In the genomic region with DNA sequence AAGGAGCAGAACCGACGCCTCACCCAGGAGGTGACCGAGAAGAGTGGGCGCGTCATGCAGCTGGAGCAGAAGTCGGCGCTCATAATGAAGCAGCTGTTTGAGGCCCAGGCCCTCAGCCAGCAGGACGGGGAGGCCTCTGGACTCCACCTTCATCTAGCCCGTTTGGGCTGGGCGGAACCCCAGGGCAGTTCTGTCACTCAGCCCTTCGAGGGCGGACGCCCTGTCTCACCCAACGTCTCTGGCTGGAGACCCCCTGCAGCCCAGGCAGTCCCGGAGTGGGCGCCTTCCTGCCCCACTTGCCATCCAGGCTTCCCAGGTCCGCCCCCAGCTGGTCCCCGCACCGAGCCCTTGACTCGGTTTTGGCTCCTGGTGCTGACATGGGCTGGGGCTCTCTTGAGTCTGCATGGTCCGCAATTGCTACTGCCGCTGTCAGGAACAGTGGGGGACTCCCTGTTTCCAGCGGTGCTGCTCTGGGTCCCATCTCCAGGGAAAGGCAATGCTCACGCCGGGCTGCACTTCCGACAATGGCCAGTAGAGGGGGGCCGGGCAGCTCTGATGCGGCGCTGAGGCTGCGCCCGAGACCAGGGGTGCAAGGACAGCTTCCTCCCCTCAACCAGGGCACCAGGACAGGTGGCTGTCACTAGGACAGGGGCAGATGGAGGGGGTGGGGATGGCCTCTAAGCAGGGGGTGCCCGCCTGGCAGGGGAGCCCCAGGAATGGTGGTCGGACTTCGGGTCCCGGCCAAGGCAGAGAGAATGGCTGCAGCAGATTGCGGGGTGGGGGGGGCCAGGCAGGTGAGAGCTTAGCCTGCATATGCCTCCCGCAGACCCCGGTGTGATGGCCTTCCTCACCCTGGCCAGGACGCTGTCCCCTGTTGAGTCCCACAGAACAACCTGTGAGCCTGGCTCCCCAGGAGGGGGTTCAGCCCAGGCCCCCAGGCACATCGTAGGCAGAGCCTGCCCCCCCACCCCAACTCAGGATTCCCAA, we compare ENCODE assay signal across 1 cellular context.
TF ChIP-seq lines count a peak whose summit lies in the region.

No MANE protein-coding gene starts in this region.

TF ChIP-seq in HCT116, 20 proteins besides CTCF, POLR2A, EP300 and RAD21 (continued from another document):
- TF ChIP-seq ATF3 (IDR thresholded peaks at IDR 0.05): no peak
- TF ChIP-seq, protein P1, sequence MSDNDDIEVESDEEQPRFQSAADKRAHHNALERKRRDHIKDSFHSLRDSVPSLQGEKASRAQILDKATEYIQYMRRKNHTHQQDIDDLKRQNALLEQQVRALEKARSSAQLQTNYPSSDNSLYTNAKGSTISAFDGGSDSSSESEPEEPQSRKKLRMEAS (IDR thresholded peaks at IDR 0.05): no peak
- TF ChIP-seq EGR1 (IDR thresholded peaks at IDR 0.05; ENCODE audit: low read depth): no peak
- no peak for TF ChIP-seq CEBPB (IDR thresholded peaks at IDR 0.05; ENCODE audit: low read depth)
- TF ChIP-seq SIN3A (IDR thresholded peaks at IDR 0.05; ENCODE audit: low read depth): no peak
- TF ChIP-seq, protein P2, sequence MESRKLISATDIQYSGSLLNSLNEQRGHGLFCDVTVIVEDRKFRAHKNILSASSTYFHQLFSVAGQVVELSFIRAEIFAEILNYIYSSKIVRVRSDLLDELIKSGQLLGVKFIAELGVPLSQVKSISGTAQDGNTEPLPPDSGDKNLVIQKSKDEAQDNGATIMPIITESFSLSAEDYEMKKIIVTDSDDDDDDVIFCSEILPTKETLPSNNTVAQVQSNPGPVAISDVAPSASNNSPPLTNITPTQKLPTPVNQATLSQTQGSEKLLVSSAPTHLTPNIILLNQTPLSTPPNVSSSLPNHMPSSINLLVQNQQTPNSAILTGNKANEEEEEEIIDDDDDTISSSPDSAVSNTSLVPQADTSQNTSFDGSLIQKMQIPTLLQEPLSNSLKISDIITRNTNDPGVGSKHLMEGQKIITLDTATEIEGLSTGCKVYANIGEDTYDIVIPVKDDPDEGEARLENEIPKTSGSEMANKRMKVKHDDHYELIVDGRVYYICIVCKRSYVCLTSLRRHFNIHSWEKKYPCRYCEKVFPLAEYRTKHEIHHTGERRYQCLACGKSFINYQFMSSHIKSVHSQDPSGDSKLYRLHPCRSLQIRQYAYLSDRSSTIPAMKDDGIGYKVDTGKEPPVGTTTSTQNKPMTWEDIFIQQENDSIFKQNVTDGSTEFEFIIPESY (IDR thresholded peaks at IDR 0.05; ENCODE audit: extremely low read depth, insufficient replicate concordance, low read length): no peak
- TF ChIP-seq JUND (IDR thresholded peaks at IDR 0.05): no peak
- no peak for TF ChIP-seq EZH2phosphoT487 (IDR thresholded peaks at IDR 0.05; ENCODE audit: borderline replicate concordance)
- TF ChIP-seq FOSL1 (IDR thresholded peaks at IDR 0.05; ENCODE audit: low read depth): no peak
- TF ChIP-seq CBX3 (IDR thresholded peaks at IDR 0.05; ENCODE audit: low read depth): no peak
- TF ChIP-seq REST (IDR thresholded peaks at IDR 0.05; ENCODE audit: low read depth): no peak
- TF ChIP-seq TCF7L2 (IDR thresholded peaks at IDR 0.05; ENCODE audit: borderline replicate concordance, extremely low read depth, insufficient read depth, insufficient read length): no peak
- no peak for TF ChIP-seq EZH2 (IDR thresholded peaks at IDR 0.05)
- no peak for TF ChIP-seq ZNF274 (IDR thresholded peaks at IDR 0.05; ENCODE audit: low read depth, low read length)
- no peak for TF ChIP-seq ELF1 (IDR thresholded peaks at IDR 0.05; ENCODE audit: borderline replicate concordance, low read depth)
